Comparison of ENCODE assay signal across 8 cellular contexts in the genomic region with DNA sequence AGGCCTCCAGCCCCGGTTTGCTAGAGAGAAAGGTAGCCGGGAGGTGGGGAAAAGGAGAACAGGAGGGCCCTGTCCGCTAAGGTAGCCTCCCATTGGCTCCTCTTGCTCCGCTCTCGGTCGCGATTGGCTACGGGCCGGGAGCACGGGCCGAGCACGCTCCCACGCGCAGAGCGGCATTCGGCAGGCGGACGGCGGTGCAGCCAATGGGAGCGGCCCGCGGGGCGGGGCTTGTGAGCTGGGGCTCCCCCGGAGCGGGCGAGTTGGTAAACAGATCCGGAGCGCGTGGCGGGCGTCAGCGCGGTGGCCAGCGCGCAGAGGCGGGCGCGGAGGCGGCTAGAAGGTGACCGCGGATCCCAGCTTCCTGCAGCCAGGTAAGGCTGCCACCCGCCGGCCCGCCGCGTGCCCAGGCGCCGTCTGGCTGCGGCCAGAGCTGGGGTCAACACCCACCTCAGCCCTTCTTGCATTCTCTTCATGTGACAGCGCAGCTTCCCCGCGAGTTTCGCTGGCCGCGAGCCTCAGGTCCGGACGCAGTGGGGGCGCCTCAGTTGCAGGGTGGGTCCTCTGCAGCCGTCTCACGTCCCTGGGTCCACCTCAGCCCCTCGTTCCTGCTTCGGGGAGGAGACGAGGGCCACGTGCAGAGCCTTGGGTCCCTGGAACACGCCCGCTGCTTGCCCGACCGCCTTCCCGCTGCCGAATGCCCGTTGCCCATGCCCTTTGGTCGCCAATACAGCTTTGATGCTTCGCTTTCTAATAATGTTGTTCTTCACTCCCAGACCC. TPM values are rescaled to one million over a fixed set of nuclear protein-coding genes. Genes with fewer than 3 reads are reported as not detected.
DNase-seq lines count a peak whose midpoint lies in the region; ATAC-seq, FAIRE-seq and TF ChIP-seq lines count a peak whose summit lies in the region.

A gene (plus strand): TSS at position 266 of the 777 bp plus-strand sequence. CDS start 21,092 bp downstream, outside the sequence.

- no peaks in the 10 kb centered on the region for H3K27me3 ChIP-seq in small intestine (ENCODE audit: control insufficient read depth in 2 of 2, insufficient read depth in 2 of 2, low read length in 2 of 2)

- POLR2A ChIA-PET in AG04449 (lab: Yijun Ruan, JAX), result no interaction called here

- CTCF ChIA-PET in AG04449 (lab: Yijun Ruan, JAX), result no interaction called here

- H3K27ac ChIP-seq in caudate nucleus (ENCODE audit: low read depth, low read length) (peak within 1 kb of the TSS; percentile 98), small intestine (ENCODE audit: low read depth in 1 of 2, low read length in 1 of 2) (peak within 1 kb of the TSS; percentile 81 to 94)

- 0% methylated on average over 49 to 73 of the region's 73 CpGs for WGBS in small intestine, 3 donors

- no peaks in the 10 kb centered on the region for H3K36me3 ChIP-seq in small intestine (ENCODE audit: control insufficient read depth in 2 of 2, insufficient read depth in 2 of 2, low read length in 2 of 2)

- peaks cover 10 to 21% of the 10 kb centered on the region in 2 donors for H3K4me1 ChIP-seq in small intestine (ENCODE audit: control insufficient read depth in 2 of 2, insufficient read depth in 1 of 2, low read depth in 1 of 2, low read length in 1 of 2)

- TF ChIP-seq CTCF in AG04449 (IDR thresholded peaks at IDR 0.05; ENCODE audit: insufficient read depth, low read length, missing control alignments), result no peak

- ATAC-seq in GM19023 (IDR thresholded peaks at IDR 0.05; ENCODE audit: unreplicated experiment) (peak; percentile 94), HG03342 (IDR thresholded peaks at IDR 0.05; ENCODE audit: unreplicated experiment) (peak; percentile 96)

- peak; percentile 23 for FAIRE-seq in small intestine (lab: Jason Lieb, UNC)

- no peaks in the 10 kb centered on the region for H3K9me3 ChIP-seq in small intestine (ENCODE audit: control insufficient read depth, low read depth)

- peak; percentile 95 for DNase-seq in AG04449 (ENCODE audit: low read depth, low spot score)
- DNase-seq in NCI-H345 treated with DMSO at 0.1 percent for 48 hours (lab: John Stamatoyannopoulos, UW; ENCODE audit: unreplicated experiment), result peak; percentile 99
- DNase-seq in activated CD4-positive, CD25-positive, alpha-beta regulatory T cell (lab: John Stamatoyannopoulos, UW), result peak; percentile 96 to 99 (median 98)
- DNase-seq in caudate nucleus (lab: John Stamatoyannopoulos, UW), result peak; percentile 92 to 100 (median 99)
- peak; percentile 99 for DNase-seq in iPS-NIHi7 (ENCODE audit: extremely low spot score)
- DNase-seq in small intestine, result peak; percentile 100

- peak within 1 kb of the TSS; percentile 77 for H3K4me3 ChIP-seq in AG04449 (ENCODE audit: low read depth, low read length)
- H3K4me3 ChIP-seq in small intestine (ENCODE audit: low read depth in 1 of 2, low read length in 2 of 2), result peak within 1 kb of the TSS; percentile 63 to 75

RNA-seq across cellular contexts. Expression of the gene that starts here (rescaled TPM):
- 10 to 100 TPM; 35.7 to 52.6 (median 50.4) TPM for polyA plus RNA-seq in small intestine

Comparison
In these comparisons a context has a peak if more than half of its experiments do, and no peak if none do; other contexts are left out.
1. Peak in every context shown above with its lines: DNase-seq, ATAC-seq, H3K4me3 ChIP-seq and H3K27ac ChIP-seq.